In genomic region chr18:63102941-63103744, GRCh38 we compare ENCODE assay signal across 1 cellular context.
TF ChIP-seq lines count a peak whose summit lies in the region.

No MANE protein-coding gene starts in this region.

TF ChIP-seq in HEK293, 187 proteins besides CTCF, POLR2A, EP300 and RAD21 (continued from another document):
- TF ChIP-seq ZNF843 (tag by site-specific recombination; IDR thresholded peaks at IDR 0.05) (no peak), ZNF18 (tag by site-specific recombination; IDR thresholded peaks at IDR 0.05) (peak; percentile 80), BCL6B (tag by site-specific recombination; IDR thresholded peaks at IDR 0.05) (0 out of 2 replicates have a peak, but pooled peaks have one; percentile 10), ZSCAN4 (tag by site-specific recombination; IDR thresholded peaks at IDR 0.05) (peak; percentile 15; the same call in 1 of the 2 replicates), ZSCAN18 (tag by site-specific recombination; IDR thresholded peaks at IDR 0.05) (peak; percentile 76; the same call in 1 of the 2 replicates), ZNF248 (tag by site-specific recombination; IDR thresholded peaks at IDR 0.05) (peak; percentile 61; the same call in 1 of the 2 replicates), GLIS1 (tag by site-specific recombination; IDR thresholded peaks at IDR 0.05) (peak; percentile 71), ZNF211 (tag by site-specific recombination; IDR thresholded peaks at IDR 0.05; ENCODE audit: low read depth) (peak; percentile 48; the same call in 1 of the 2 replicates), ZNF341 (tag by site-specific recombination; IDR thresholded peaks at IDR 0.05; ENCODE audit: low read depth) (no peak), YY2 (tag by site-specific recombination; IDR thresholded peaks at IDR 0.05) (0 out of 2 replicates have a peak, but pooled peaks have one; percentile 32), ZNF157 (tag by site-specific recombination; IDR thresholded peaks at IDR 0.05) (no peak), ZNF776 (tag by site-specific recombination; IDR thresholded peaks at IDR 0.05; ENCODE audit: borderline replicate concordance) (peak; percentile 75), ZNF155 (tag by site-specific recombination; IDR thresholded peaks at IDR 0.05) (peak; percentile 22; the same call in 1 of the 2 replicates), RBAK (tag by site-specific recombination; IDR thresholded peaks at IDR 0.05) (peak; percentile 30; the same call in 1 of the 2 replicates)
